ENCODE assay signal across 11 cellular contexts in genomic region chr20:45341579-45341938, GRCh38. TPM values are rescaled to one million over a fixed set of nuclear protein-coding genes. Genes with fewer than 3 reads are reported as not detected.
DNase-seq lines count a peak whose midpoint lies in the region; ATAC-seq and TF ChIP-seq lines count a peak whose summit lies in the region.
"Had no signal": no experiment of that assay in that cellular context is flagged by ENCODE, and none has a peak within 500 bp of the region (broad histone marks: within the 10 kb centered on the region; RNA-seq: fewer than 3 reads in every experiment).

No MANE protein-coding gene starts in this region.

- ATAC-seq in HG02938 (IDR thresholded peaks at IDR 0.05; ENCODE audit: unreplicated experiment) = no peak
- ATAC-seq in HG03097 (IDR thresholded peaks at IDR 0.05; ENCODE audit: low FRiP score, unreplicated experiment) = no peak
- no peak for ATAC-seq in GM18861 (IDR thresholded peaks at IDR 0.05; ENCODE audit: unreplicated experiment)

- H3K9ac ChIP-seq in ES-I3 (ENCODE audit: low read depth, low read length) = peak overlapping the region; percentile 34
- H3K9ac ChIP-seq in iPS-18a (ENCODE audit: low read length) = peak overlapping the region; percentile 64

- H3K4me3 ChIP-seq in ascending aorta (peak overlapping the region; percentile 18 to 80), iPS-18a (ENCODE audit: low read length) (peak overlapping the region; percentile 51), retinal pigment epithelial cell (ENCODE audit: low read length) (peak overlapping the region; percentile 22)

- intact Hi-C loops in ascending aorta (cut with DNase I) = no loop called here

- TF ChIP-seq CTCF in ascending aorta (IDR thresholded peaks at IDR 0.05) = no peak
- no peak for TF ChIP-seq CTCF in retinal pigment epithelial cell (conservative IDR thresholded peaks at IDR 0.05; ENCODE audit: low read depth, low read length)

- no peak for DNase-seq in ascending aorta (ENCODE audit: low spot score in 2 of 2)
- no peak for DNase-seq in retinal pigment epithelial cell (ENCODE audit: low read depth)
- DNase-seq in HUDEP-2 (lab: John Stamatoyannopoulos, UW; ENCODE audit: unreplicated experiment in 76 of 76) = no peak
- DNase-seq: DND-41; effector CD4-positive, alpha-beta T cell; RPMI8226 had no signal

- H3K27me3 ChIP-seq in ascending aorta (no peaks in the 10 kb centered on the region), iPS-18a (ENCODE audit: control insufficient read depth, insufficient read depth, low read length) (no peaks in the 10 kb centered on the region)

- H3K36me3 ChIP-seq in ES-I3 (ENCODE audit: insufficient read depth, low read length) = no peaks in the 10 kb centered on the region; the same call in 1 of the 2 replicates
- H3K36me3 ChIP-seq in ascending aorta = peaks cover 0 to 2% of the 10 kb centered on the region in 2 donors
- no peaks in the 10 kb centered on the region for H3K36me3 ChIP-seq in iPS-18a (ENCODE audit: control insufficient read depth, low read depth, low read length)

- H3K27ac ChIP-seq in ascending aorta (peak overlapping the region; percentile 93 to 96), iPS-18a (ENCODE audit: low read length) (peak overlapping the region; percentile 85)

- H3K9me3 ChIP-seq in ES-I3 (ENCODE audit: control insufficient read depth, insufficient read depth, low read length) = no peaks in the 10 kb centered on the region
- H3K9me3 ChIP-seq in ascending aorta = no peaks in the 10 kb centered on the region
- H3K9me3 ChIP-seq in iPS-18a (ENCODE audit: control insufficient read depth, low read depth, low read length) = no peaks in the 10 kb centered on the region

- H3K4me1 ChIP-seq in ES-I3 (ENCODE audit: insufficient read depth, low read length) (peaks cover 89% of the 10 kb centered on the region), ascending aorta (peaks cover 48 to 83% of the 10 kb centered on the region in 2 donors), iPS-18a (ENCODE audit: control insufficient read depth, low read depth, low read length) (peaks cover 76% of the 10 kb centered on the region)

RNA-seq across cellular contexts. Expression of gene SDC4, which starts 6.7 kb away (rescaled TPM):
- 63.8 TPM for total RNA-seq in ascending aorta

RNA-seq across cellular contexts. Expression of gene SYS1, which starts 21.4 kb away (rescaled TPM):
- total RNA-seq in ascending aorta = 27.4 TPM

RNA-seq across cellular contexts. Expression of gene MATN4, which starts 33.5 kb away (rescaled TPM):
- total RNA-seq in ascending aorta = 0.21 TPM

RNA-seq across cellular contexts. Expression of gene RBPJL, which starts 34.9 kb away (rescaled TPM):
- not detected for total RNA-seq in ascending aorta

RNA-seq across cellular contexts. Expression of gene TP53TG5, which starts 36.6 kb away (rescaled TPM):
- total RNA-seq in ascending aorta = not detected
